9 cellular contexts compared by ENCODE assay signal in genomic region chr22:36330127-36330526, GRCh38. TPM values are rescaled to one million over a fixed set of nuclear protein-coding genes. Genes with fewer than 3 reads are reported as not detected.
DNase-seq lines count a peak whose midpoint lies in the region; ATAC-seq and TF ChIP-seq lines count a peak whose summit lies in the region.
"Had no signal": no experiment of that assay in that cellular context is flagged by ENCODE, and none has a peak within 500 bp of the region (broad histone marks: within the 10 kb centered on the region; RNA-seq: fewer than 3 reads in every experiment).

No MANE protein-coding gene starts in this region.

- peak overlapping the region; percentile 96 for H2BK5ac ChIP-seq in trophoblast cell (ENCODE audit: low read depth, low read length, poor library complexity)

- peak overlapping the region; percentile 80 for H3K27ac ChIP-seq in CD8-positive, alpha-beta T cell (ENCODE audit: low read depth, low read length)
- H3K27ac ChIP-seq in SJSA1 (peak overlapping the region; percentile 93), esophagus muscularis mucosa (replicated peaks in 1 of 4) (peak overlapping the region; percentile 95 to 100 (median 98)), trophoblast cell (ENCODE audit: low read depth, low read length) (peak overlapping the region; percentile 97)

- H3K4ac ChIP-seq in trophoblast cell (ENCODE audit: low read depth, low read length) = peak overlapping the region; percentile 57

- H4K12ac ChIP-seq in trophoblast cell (ENCODE audit: low read depth, low read length) = no peak overlapping the region

- peak overlapping the region; percentile 97 for H4K91ac ChIP-seq in trophoblast cell (ENCODE audit: low read depth, low read length)

- intact Hi-C loops in CD8-positive, alpha-beta T cell (cut with DNase I, micrococcal nuclease) = loop anchor here (2.0 to 5.0 kb wide), 3 partner anchors 27 to 168 kb away; partner anchors contain the start of gene APOL3 (in 1 of the 2)
- intact Hi-C loops in esophagus muscularis mucosa (cut with DNase I) (loop anchor here (2.0 kb wide), 1 partner anchor 57 kb away; the partner anchor contains the start of gene MYH9), mucosa of descending colon (cut with DNase I, micrococcal nuclease) (no loop called here)

- POLR2A ChIA-PET in CD8-positive, alpha-beta T cell (lab: Charles Lee) = interaction anchor here (3.4 to 3.6 kb wide), 2 partner anchors 48 to 55 kb away, joined by 26 to 32 read pairs; no protein-coding TSS in a partner anchor

- no peaks in the 10 kb centered on the region for H3K9me3 ChIP-seq in CD8-positive, alpha-beta T cell (ENCODE audit: low read length)
- H3K9me3 ChIP-seq in SJSA1 (replicated peaks) = no peaks in the 10 kb centered on the region
- H3K9me3 ChIP-seq in esophagus muscularis mucosa = no peaks in the 10 kb centered on the region
- peaks cover 5% of the 10 kb centered on the region for H3K9me3 ChIP-seq in trophoblast cell (ENCODE audit: insufficient read depth, low read depth, low read length)
- no peaks in the 10 kb centered on the region for H3K9me3 ChIP-seq in mucosa of descending colon

- H2AFZ ChIP-seq in trophoblast cell (ENCODE audit: insufficient read depth, low read length, poor library complexity) = no peak overlapping the region

- peak overlapping the region; percentile 99 for H3K27ac Mint-ChIP-seq in CD8-positive, alpha-beta T cell

- H2BK12ac ChIP-seq in trophoblast cell (ENCODE audit: low read length) = peak overlapping the region; percentile 33

- TF ChIP-seq POLR2A in esophagus muscularis mucosa (IDR thresholded peaks at IDR 0.05; ENCODE audit: low read depth) = no peak

- WGBS in esophagus muscularis mucosa = 42% methylated on average over 9 of the region's 9 CpGs
- WGBS in trophoblast cell (ENCODE audit: extremely low coverage, insufficient coverage, insufficient read length) = no CpG with 5 or more reads among the region's 9 CpGs

- peak; percentile 34 for TF ChIP-seq EP300 in esophagus muscularis mucosa (IDR thresholded peaks at IDR 0.05)

- H3K27me3 ChIP-seq in CD8-positive, alpha-beta T cell (ENCODE audit: insufficient read depth, low read length) = no peaks in the 10 kb centered on the region
- H3K27me3 ChIP-seq in SJSA1 (replicated peaks) = no peaks in the 10 kb centered on the region
- H3K27me3 ChIP-seq in esophagus muscularis mucosa = no peaks in the 10 kb centered on the region
- H3K27me3 ChIP-seq in trophoblast cell (ENCODE audit: insufficient read depth, low read length) = no peaks in the 10 kb centered on the region
- H3K27me3 ChIP-seq in H7 (ENCODE audit: control insufficient read depth, insufficient read depth, low read length) = no peaks in the 10 kb centered on the region

- H3K9me3 Mint-ChIP-seq in CD8-positive, alpha-beta T cell = no peaks in the 10 kb centered on the region

- H3K36me3 Mint-ChIP-seq in CD8-positive, alpha-beta T cell = peaks cover 94% of the 10 kb centered on the region

- no peak for TF ChIP-seq CTCF in CD8-positive, alpha-beta T cell (IDR thresholded peaks at IDR 0.05)
- TF ChIP-seq CTCF in esophagus muscularis mucosa (IDR thresholded peaks at IDR 0.05) = no peak
- TF ChIP-seq CTCF in mucosa of descending colon (IDR thresholded peaks at IDR 0.05) = no peak

- CTCF ChIA-PET in CD8-positive, alpha-beta T cell (lab: Charles Lee) = interaction anchor here (0.8 to 8.3 kb wide), 4 partner anchors 41 to 139 kb away, joined by 3 to 56 read pairs (median 6); no protein-coding TSS in a partner anchor

- H3K14ac ChIP-seq in trophoblast cell (ENCODE audit: low read length) = peak overlapping the region; percentile 72

- no peak overlapping the region for H3K23ac ChIP-seq in trophoblast cell (ENCODE audit: low read length)

- no peaks in the 10 kb centered on the region for H3K27me3 Mint-ChIP-seq in CD8-positive, alpha-beta T cell (ENCODE audit: low read depth)

- peak overlapping the region; percentile 43 for H2BK120ac ChIP-seq in trophoblast cell (ENCODE audit: insufficient read depth, low read length, poor library complexity)

- H3K4me3 ChIP-seq in CD8-positive, alpha-beta T cell (ENCODE audit: low read depth, low read length) = peak overlapping the region; percentile 42
- H3K4me3 ChIP-seq in SJSA1 (no peak overlapping the region), esophagus muscularis mucosa (peak overlapping the region; percentile 3 to 36 (median 24)), trophoblast cell (ENCODE audit: low read depth, low read length) (no peak overlapping the region), H7 (ENCODE audit: insufficient read depth, low read depth, low read length) (no peak overlapping the region), mucosa of descending colon (no peak overlapping the region)

- peaks cover 90% of the 10 kb centered on the region for H3K4me1 Mint-ChIP-seq in CD8-positive, alpha-beta T cell (ENCODE audit: low read depth)

- peak overlapping the region; percentile 71 for H3K18ac ChIP-seq in trophoblast cell (ENCODE audit: low read length)

- peak overlapping the region; percentile 74 for H3K9ac ChIP-seq in trophoblast cell (ENCODE audit: low read length)

- peak overlapping the region; percentile 86 for H3K4me3 Mint-ChIP-seq in CD8-positive, alpha-beta T cell

- DNase-seq in CD8-positive, alpha-beta T cell = no peak
- DNase-seq in SJSA1 (ENCODE audit: low read depth in 1 of 2, low spot score in 2 of 2) = no peak
- DNase-seq in esophagus muscularis mucosa (ENCODE audit: extremely low spot score) = no peak
- peak in 1 of 2 donors; percentile 30 for DNase-seq in trophoblast cell
- no peak for DNase-seq in H7
- no peak for DNase-seq in mucosa of descending colon
- DNase-seq in stimulated activated CD4-positive, alpha-beta T cell treated with anti-CD3 and anti-CD28 coated beads, Interleukin-4, amount 100 ng/mL, for 4 hours = no peak
- DNase-seq: NCI-H345 had no signal

- H4K8ac ChIP-seq in trophoblast cell (ENCODE audit: low read depth, low read length) = peak overlapping the region; percentile 84

- peaks cover 59% of the 10 kb centered on the region for H3K79me1 ChIP-seq in trophoblast cell (ENCODE audit: low read length)

- H3K36me3 ChIP-seq in CD8-positive, alpha-beta T cell (ENCODE audit: insufficient read depth, low read length) = peaks cover 40% of the 10 kb centered on the region
- H3K36me3 ChIP-seq in SJSA1 = peaks cover 87% of the 10 kb centered on the region
- peaks cover 0 to 49% (median 39%) of the 10 kb centered on the region in 4 donors for H3K36me3 ChIP-seq in esophagus muscularis mucosa
- H3K36me3 ChIP-seq in trophoblast cell (ENCODE audit: control insufficient read depth in 1 of 2, insufficient read depth in 2 of 2, low read length in 2 of 2) = peaks cover 51 to 59% of the 10 kb centered on the region in 2 experiments
- peaks cover 40% of the 10 kb centered on the region for H3K36me3 ChIP-seq in H7 (replicated peaks; ENCODE audit: control insufficient read depth, insufficient read depth, low read length)
- peaks cover 7% of the 10 kb centered on the region for H3K36me3 ChIP-seq in mucosa of descending colon (ENCODE audit: low read depth)

- H3K4me1 ChIP-seq in CD8-positive, alpha-beta T cell (ENCODE audit: insufficient read depth, low read length) = peaks cover 82% of the 10 kb centered on the region
- H3K4me1 ChIP-seq in SJSA1 (replicated peaks) (peaks cover 98% of the 10 kb centered on the region), esophagus muscularis mucosa (peaks cover 100% of the 10 kb centered on the region in 4 donors), trophoblast cell (ENCODE audit: control insufficient read depth in 1 of 2, insufficient read depth in 2 of 2, low read length in 2 of 2) (peaks cover 67 to 70% of the 10 kb centered on the region in 2 experiments), mucosa of descending colon (ENCODE audit: low read depth) (peaks cover 90% of the 10 kb centered on the region)

- ATAC-seq in CD8-positive, alpha-beta T cell = no peak
- ATAC-seq in mucosa of descending colon = no peak
- ATAC-seq in HG03039 (IDR thresholded peaks at IDR 0.05; ENCODE audit: unreplicated experiment) = no peak

- H3K79me2 ChIP-seq in trophoblast cell (ENCODE audit: control insufficient read depth, insufficient read depth, low read length, poor library complexity) = peaks cover 36% of the 10 kb centered on the region

- peak overlapping the region; percentile 5 for H3K4me2 ChIP-seq in trophoblast cell (ENCODE audit: low read length)

- peak overlapping the region; percentile 42 for H2AK5ac ChIP-seq in trophoblast cell (ENCODE audit: low read length)

RNA-seq across cellular contexts. Expression of gene MYH9, which starts 57.6 kb away (rescaled TPM):
- 100 to 1,000 TPM; 703 to 757 TPM for total RNA-seq in CD8-positive, alpha-beta T cell
- total RNA-seq in SJSA1 (2014; rRNA removed; shearing (Covaris generic)) = 510 and 668 TPM in 2 replicates
- total RNA-seq in esophagus muscularis mucosa (100 to 1,000 TPM; 241 to 387 (median 358) TPM), mucosa of descending colon (100 to 1,000 TPM; 501 to 831 (median 599) TPM)
- polyA plus RNA-seq in trophoblast cell (2013) = 280 and 288 TPM in 2 replicates
- 117 and 149 TPM in 2 replicates for total RNA-seq in H7 (2014; rRNA removed; shearing (Covaris generic))

Comparison
In these comparisons a context has a peak if more than half of its experiments do, and no peak if none do; other contexts are left out.
1. H3K4me3 ChIP-seq: peak in CD8-positive, alpha-beta T cell (single experiment) and esophagus muscularis mucosa (4 of 4); none in SJSA1 (single experiment), trophoblast cell (single experiment), H7 (single experiment) and mucosa of descending colon (single experiment).
2. intact Hi-C loops: an anchor here in CD8-positive, alpha-beta T cell (2.0 to 5.0 kb wide) and esophagus muscularis mucosa (2.0 kb wide); none called in mucosa of descending colon.
3. Peak in every context shown above with its lines, with median percentiles within 50 percentile points of each other: H3K27ac ChIP-seq.